ENCODE assay signal across 18 cellular contexts in genomic region chr18:71665131-71665530, GRCh38.
DNase-seq lines count a peak whose midpoint lies in the region; ATAC-seq, FAIRE-seq and TF ChIP-seq lines count a peak whose summit lies in the region.
"Had no signal": no experiment of that assay in that cellular context is flagged by ENCODE, and none has a peak within 500 bp of the region (broad histone marks: within the 10 kb centered on the region; RNA-seq: fewer than 3 reads in every experiment).

No MANE protein-coding gene starts in this region.

- H2AK5ac ChIP-seq in mesendoderm (ENCODE audit: low read length): no peak overlapping the region

- H3K36me3 Mint-ChIP-seq in astrocyte (ENCODE audit: low read depth, unreplicated experiment) (no peaks in the 10 kb centered on the region), HFFc6 (ENCODE audit: low read depth) (no peaks in the 10 kb centered on the region; the same call in none of the 2 replicates)
- no peaks in the 10 kb centered on the region for H3K36me3 Mint-ChIP-seq in activated T-cell treated with anti-CD3 and anti-CD28 coated beads, Interleukin-2, amount 50 U/mL, for 4 hours (ENCODE audit: insufficient read depth)

- H4K20me1 ChIP-seq in astrocyte (ENCODE audit: insufficient read depth, low read length): no peaks in the 10 kb centered on the region
- H4K20me1 ChIP-seq in fibroblast of lung (ENCODE audit: control insufficient read depth, extremely low read depth, insufficient read depth, low read length): no peaks in the 10 kb centered on the region

- H4K5ac ChIP-seq in mesendoderm (ENCODE audit: low read length): no peak overlapping the region

- H3K4me1 Mint-ChIP-seq in astrocyte (ENCODE audit: low read depth, unreplicated experiment): no peaks in the 10 kb centered on the region
- no peaks in the 10 kb centered on the region for H3K4me1 Mint-ChIP-seq in activated T-cell treated with anti-CD3 and anti-CD28 coated beads, Interleukin-2, amount 50 U/mL, for 4 hours (ENCODE audit: low read depth)
- no peaks in the 10 kb centered on the region for H3K4me1 Mint-ChIP-seq in HFFc6 (ENCODE audit: low read depth)

- H4K8ac ChIP-seq in mesendoderm (ENCODE audit: low read depth, low read length): no peak overlapping the region

- ATAC-seq in activated T-cell treated with anti-CD3 and anti-CD28 coated beads, Interleukin-2, amount 50 U/mL, for 4 hours: no peak
- ATAC-seq in GM21619 (IDR thresholded peaks at IDR 0.05; ENCODE audit: unreplicated experiment) (no peak), HG03521 (IDR thresholded peaks at IDR 0.05; ENCODE audit: unreplicated experiment) (no peak)

- H3K4me3 Mint-ChIP-seq in astrocyte (ENCODE audit: unreplicated experiment): no peak overlapping the region
- no peak overlapping the region for H3K4me3 Mint-ChIP-seq in activated T-cell treated with anti-CD3 and anti-CD28 coated beads, Interleukin-2, amount 50 U/mL, for 4 hours
- H3K4me3 Mint-ChIP-seq in HFFc6: no peak overlapping the region

- FAIRE-seq in astrocyte (lab: Jason Lieb, UNC): no peak
- FAIRE-seq: RCC 7860 had no signal

- H3K4me1 ChIP-seq in astrocyte (ENCODE audit: insufficient read depth, low read length): no peaks in the 10 kb centered on the region
- no peaks in the 10 kb centered on the region for H3K4me1 ChIP-seq in fibroblast of lung (ENCODE audit: control insufficient read depth, extremely low read depth, insufficient read depth, low read length)
- H3K4me1 ChIP-seq in mesendoderm (ENCODE audit: control insufficient read depth, low read depth, low read length): no peaks in the 10 kb centered on the region
- H3K4me1 ChIP-seq: Caco-2 had no signal

- H3K27me3 Mint-ChIP-seq in astrocyte (ENCODE audit: low read depth, unreplicated experiment) (no peaks in the 10 kb centered on the region), HFFc6 (ENCODE audit: insufficient read depth) (no peaks in the 10 kb centered on the region; the same call in 1 of the 2 replicates)
- H3K27me3 Mint-ChIP-seq in activated T-cell treated with anti-CD3 and anti-CD28 coated beads, Interleukin-2, amount 50 U/mL, for 4 hours (ENCODE audit: low read depth): no peaks in the 10 kb centered on the region

- H3K23ac ChIP-seq in mesendoderm (ENCODE audit: low read length): no peak overlapping the region

- H3K9ac ChIP-seq in astrocyte (ENCODE audit: low read length) (no peak overlapping the region), fibroblast of lung (ENCODE audit: insufficient read depth, low read length) (no peak overlapping the region), mesendoderm (ENCODE audit: low read length) (no peak overlapping the region)
- H3K9ac ChIP-seq: GM23248 had no signal

- no peak overlapping the region for H2BK15ac ChIP-seq in mesendoderm (replicated peaks; ENCODE audit: low read depth)

- H3K79me1 ChIP-seq in mesendoderm (ENCODE audit: low read length): no peaks in the 10 kb centered on the region

- H2AFZ ChIP-seq in astrocyte (ENCODE audit: low read depth, low read length) (no peak overlapping the region), fibroblast of lung (ENCODE audit: low read length) (no peak overlapping the region)
- H2AFZ ChIP-seq: GM23248 had no signal

- DNase-seq in HS-5 (ENCODE audit: low read depth): peak; percentile 52
- DNase-seq in astrocyte (ENCODE audit: low read depth): peak; percentile 67
- peak; percentile 36 to 76 for DNase-seq in fibroblast of lung (ENCODE audit: low read depth in 2 of 2)
- DNase-seq in mesendoderm: peak; percentile 13
- DNase-seq in activated T-cell treated with anti-CD3 and anti-CD28 coated beads, Interleukin-2, amount 50 U/mL, for 4 hours: no peak
- no peak for DNase-seq in HFFc6
- DNase-seq: AML-193, Caco-2, DMS53, GM23248, KG1, NCI-H1105, NCI-H2029, NCI-H510A, SHP77 had no signal

- no peak for TF ChIP-seq CTCF in astrocyte (IDR thresholded peaks at IDR 0.05; ENCODE audit: insufficient read depth, low read depth, low read length)
- no peak for TF ChIP-seq CTCF in fibroblast of lung (conservative IDR thresholded peaks at IDR 0.05 in 1 of 2, IDR thresholded peaks at IDR 0.05 in 1 of 2; ENCODE audit: low read depth in 1 of 2, low read length in 2 of 2)
- no peak for TF ChIP-seq CTCF in HFFc6 (IDR thresholded peaks at IDR 0.05)

- no peak overlapping the region for H3K27ac Mint-ChIP-seq in astrocyte (ENCODE audit: unreplicated experiment)
- no peak overlapping the region for H3K27ac Mint-ChIP-seq in HFFc6

- H3K4me2 ChIP-seq in astrocyte (ENCODE audit: low read length) (no peak overlapping the region), fibroblast of lung (ENCODE audit: extremely low read depth, insufficient read depth, low read length) (no peak overlapping the region), mesendoderm (ENCODE audit: low read length) (no peak overlapping the region)

- no peaks in the 10 kb centered on the region for H3K79me2 ChIP-seq in astrocyte (ENCODE audit: insufficient read depth, low read length)
- no peaks in the 10 kb centered on the region for H3K79me2 ChIP-seq in fibroblast of lung (ENCODE audit: control insufficient read depth, insufficient read depth, low read length)
- H3K79me2 ChIP-seq in mesendoderm (ENCODE audit: control insufficient read depth, insufficient read depth, low read length): no peaks in the 10 kb centered on the region

- no peak overlapping the region for H3K4ac ChIP-seq in mesendoderm (ENCODE audit: low read depth, low read length)

- H3K9me3 ChIP-seq in astrocyte (ENCODE audit: insufficient read depth, low read depth, low read length): no peaks in the 10 kb centered on the region
- H3K9me3 ChIP-seq in fibroblast of lung (ENCODE audit: control insufficient read depth, insufficient read depth, low read depth, low read length): no peaks in the 10 kb centered on the region
- H3K9me3 ChIP-seq: Caco-2 had no signal

- no peak overlapping the region for H2BK120ac ChIP-seq in mesendoderm (ENCODE audit: low read depth, low read length)

- H3K36me3 ChIP-seq in astrocyte (ENCODE audit: insufficient read depth, low read length): no peaks in the 10 kb centered on the region
- H3K36me3 ChIP-seq in fibroblast of lung (ENCODE audit: control insufficient read depth, insufficient read depth, low read length): no peaks in the 10 kb centered on the region
- no peaks in the 10 kb centered on the region for H3K36me3 ChIP-seq in mesendoderm (ENCODE audit: control insufficient read depth, insufficient read depth, low read length)

- no peak overlapping the region for H2BK5ac ChIP-seq in mesendoderm (ENCODE audit: low read length)

- no peak overlapping the region for H3K56ac ChIP-seq in mesendoderm (ENCODE audit: low read length)

- H3K9me3 Mint-ChIP-seq in astrocyte (ENCODE audit: unreplicated experiment): peaks cover 4% of the 10 kb centered on the region
- H3K9me3 Mint-ChIP-seq in activated T-cell treated with anti-CD3 and anti-CD28 coated beads, Interleukin-2, amount 50 U/mL, for 4 hours: peaks cover 2% of the 10 kb centered on the region
- H3K9me3 Mint-ChIP-seq in HFFc6: peaks cover 45% of the 10 kb centered on the region

- H3K18ac ChIP-seq in mesendoderm (ENCODE audit: low read length): no peak overlapping the region

- H3K27ac ChIP-seq in astrocyte (ENCODE audit: low read depth, low read length) (no peak overlapping the region), fibroblast of lung (ENCODE audit: insufficient read depth, low read length) (no peak overlapping the region), mesendoderm (ENCODE audit: low read depth, low read length) (no peak overlapping the region)
- H3K27ac ChIP-seq: GM23248 had no signal

- no peak overlapping the region for H3K4me3 ChIP-seq in astrocyte (ENCODE audit: insufficient read depth, low read depth, low read length)
- no peak overlapping the region for H3K4me3 ChIP-seq in fibroblast of lung (replicated peaks in 1 of 4; ENCODE audit: control extremely low read depth in 1 of 4, insufficient read depth in 1 of 4, low read depth in 3 of 4, low read length in 4 of 4)
- H3K4me3 ChIP-seq in mesendoderm (ENCODE audit: low read length): no peak overlapping the region
- H3K4me3 ChIP-seq: GM23248 had no signal

- H3K27me3 ChIP-seq in astrocyte (ENCODE audit: insufficient read depth, low read length) (no peaks in the 10 kb centered on the region), fibroblast of lung (ENCODE audit: control insufficient read depth, insufficient read depth, low read length) (no peaks in the 10 kb centered on the region), mesendoderm (ENCODE audit: insufficient read depth, low read length, poor library complexity) (no peaks in the 10 kb centered on the region)

Comparison
In these comparisons a context has a peak if more than half of its experiments do, and no peak if none do; other contexts are left out.
1. DNase-seq: peak in HS-5 (single experiment), astrocyte (single experiment), fibroblast of lung (2 of 2) and mesendoderm (single experiment); none in activated T-cell treated with anti-CD3 and anti-CD28 coated beads, Interleukin-2, amount 50 U/mL, for 4 hours (single experiment) and HFFc6 (single experiment).